ENCODE assay signal across 13 cellular contexts in the genomic region with DNA sequence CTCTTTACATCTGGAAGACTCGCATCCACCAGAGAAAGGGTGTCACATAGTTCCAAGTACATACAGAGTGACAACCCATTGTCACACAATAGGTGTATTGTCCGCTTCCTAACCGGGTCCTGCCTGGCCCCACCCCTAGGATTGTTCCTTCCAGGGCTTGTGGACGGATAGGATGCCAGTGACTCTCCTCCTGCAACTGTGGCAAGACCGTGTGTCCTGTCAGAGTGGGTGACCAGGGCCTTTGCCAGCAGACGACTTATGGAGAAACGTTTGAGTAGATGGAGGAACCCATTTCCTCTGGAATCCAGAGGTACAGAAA.
"Had no signal": no experiment of that assay in that cellular context is flagged by ENCODE, and none has a peak within 500 bp of the region (broad histone marks: within the 10 kb centered on the region; RNA-seq: fewer than 3 reads in every experiment).

No MANE protein-coding gene starts in this region.

- H3K9me3 ChIP-seq: adrenal gland, lower lobe of right lung, upper lobe of left lung had no signal

- H3K4me3 ChIP-seq: adrenal gland, lower lobe of right lung, smooth muscle cell, upper lobe of left lung had no signal

- H3K4me3 Mint-ChIP-seq: activated CD8-positive, alpha-beta T cell treated with anti-CD3 and anti-CD28 coated beads, Interleukin-2, amount 10 ng/mL, durations not matched to agents 7 days and 5 days; naive thymus-derived CD8-positive, alpha-beta T cell had no signal

- H3K9me3 Mint-ChIP-seq: activated T-helper 2 cell treated with anti-CD3 and anti-CD28 coated beads, Interferon-gamma antibody, Interleukin-2, Interleukin-4, amounts not matched to agents 10 μg/mL and 5 μg/mL and 100 μg/mL, durations not matched to agents 14 hours and 24 hours and 36 hours; naive thymus-derived CD8-positive, alpha-beta T cell had no signal

- H3K27me3 ChIP-seq: adrenal gland, upper lobe of left lung had no signal

- DNase-seq: activated CD8-positive, alpha-beta memory T cell treated with anti-CD3 and anti-CD28 coated beads, Interleukin-2, amount 50 U/mL, for 48 hours; activated CD8-positive, alpha-beta T cell treated with anti-CD3 and anti-CD28 coated beads, Interleukin-2, amount 10 ng/mL, durations not matched to agents 7 days and 5 days; activated naive CD4-positive, alpha-beta T cell treated with anti-CD3 and anti-CD28 coated beads, Interleukin-2, amount 50 U/mL, for 16 hours; adrenal gland; central memory CD4-positive, alpha-beta T cell; cortex of kidney; lower lobe of right lung; naive thymus-derived CD8-positive, alpha-beta T cell; T1000 had no signal

- H3K4me2 ChIP-seq: smooth muscle cell had no signal

- H3K36me3 Mint-ChIP-seq: naive thymus-derived CD8-positive, alpha-beta T cell had no signal

- ATAC-seq: activated CD8-positive, alpha-beta T cell treated with anti-CD3 and anti-CD28 coated beads, Interleukin-2, amount 10 ng/mL, durations not matched to agents 7 days and 5 days; naive thymus-derived CD8-positive, alpha-beta T cell; right cardiac atrium had no signal

- H3K27ac Mint-ChIP-seq: activated CD8-positive, alpha-beta T cell treated with anti-CD3 and anti-CD28 coated beads, Interleukin-2, amount 10 ng/mL, durations not matched to agents 7 days and 5 days; activated T-helper 2 cell treated with anti-CD3 and anti-CD28 coated beads, Interferon-gamma antibody, Interleukin-2, Interleukin-4, amounts not matched to agents 10 μg/mL and 5 μg/mL and 100 μg/mL, durations not matched to agents 14 hours and 24 hours and 36 hours; naive thymus-derived CD8-positive, alpha-beta T cell had no signal

- H3K36me3 ChIP-seq: adrenal gland, lower lobe of right lung, upper lobe of left lung had no signal

- H3K27ac ChIP-seq: adrenal gland, lower lobe of right lung, upper lobe of left lung had no signal

- H3K27me3 Mint-ChIP-seq: naive thymus-derived CD8-positive, alpha-beta T cell had no signal

- H3K4me1 ChIP-seq: adrenal gland had no signal
